27 cellular contexts compared by ENCODE assay signal in genomic region chr1:13779930-13780329, GRCh38.
DNase-seq lines count a peak whose midpoint lies in the region; ATAC-seq and TF ChIP-seq lines count a peak whose summit lies in the region.
"Had no signal": no experiment of that assay in that cellular context is flagged by ENCODE, and none has a peak within 500 bp of the region (broad histone marks: within the 10 kb centered on the region; RNA-seq: fewer than 3 reads in every experiment).

No MANE protein-coding gene starts in this region.

- H3K9ac ChIP-seq in OCI-LY3 (ENCODE audit: low read length), result peak overlapping the region; percentile 69; the same call in 1 of the 2 replicates

- H3K4me1 ChIP-seq in OCI-LY3 (ENCODE audit: low read length), result peaks cover 61% of the 10 kb centered on the region

- peaks cover 15 to 54% (median 23%) of the 10 kb centered on the region in 3 donors for H3K36me3 Mint-ChIP-seq in immature natural killer cell
- H3K36me3 Mint-ChIP-seq: stimulated activated effector memory CD8-positive, alpha-beta T cell treated with anti-CD3 and anti-CD28 coated beads, Interleukin-12 subunit alpha, Interleukin-12 subunit beta, amount 100 ng/mL, for 72 hours had no signal

- peaks cover 72% of the 10 kb centered on the region for H3K36me3 ChIP-seq in OCI-LY3 (replicated peaks; ENCODE audit: low read depth, low read length)

- no peak for ATAC-seq in GM18867 (IDR thresholded peaks at IDR 0.05; ENCODE audit: unreplicated experiment)
- ATAC-seq: esophagus mucosa; gastroesophageal sphincter; K562; left cardiac atrium; psoas muscle; stimulated activated effector memory CD8-positive, alpha-beta T cell treated with anti-CD3 and anti-CD28 coated beads, Interleukin-12 subunit alpha, Interleukin-12 subunit beta, amount 100 ng/mL, for 72 hours had no signal

- DNase-seq in AG08396 (ENCODE audit: low spot score) (peak; percentile 39), EH (ENCODE audit: low read depth) (peak; percentile 86), fibroblast of the aortic adventitia (ENCODE audit: low read depth) (peak; percentile 61), NCI-H2081 (lab: John Stamatoyannopoulos, UW) (no peak), mucosa of gallbladder (ENCODE audit: low spot score) (no peak), immature natural killer cell (no peak)
- DNase-seq: activated CD4-positive, alpha-beta T cell treated with anti-CD3 and anti-CD28 coated beads, Interleukin-2, amount 50 U/mL, for 48 hours; activated CD4-positive, CD25-positive, alpha-beta regulatory T cell; activated gamma-delta T cell treated with Interleukin-2 at 50 U/mL for 16 hours; CD4-positive, CD25-positive, alpha-beta regulatory T cell; central memory CD4-positive, alpha-beta T cell; endodermal cell; left cardiac atrium; MM.1S; NCI-H1417; NCI-H524 treated with DMSO at 0.1 percent for 48 hours; psoas muscle; SIG-M5; sigmoid colon; stimulated activated CD4-positive, alpha-beta T cell treated with anti-CD3 and anti-CD28 coated beads, Interleukin-4, amount 100 ng/mL, for 24 hours had no signal

- H3K27me3 Mint-ChIP-seq in immature natural killer cell (ENCODE audit: low read depth in 3 of 3), result peaks cover 0 to 15% (median 4%) of the 10 kb centered on the region in 3 donors
- H3K27me3 Mint-ChIP-seq: CD4-positive, CD25-positive, alpha-beta regulatory T cell had no signal

- H2AFZ ChIP-seq in OCI-LY3 (ENCODE audit: low read depth, low read length), result no peak overlapping the region
- H2AFZ ChIP-seq: hepatocyte had no signal

- H3K79me2 ChIP-seq in OCI-LY3 (ENCODE audit: low read length), result peaks cover 91% of the 10 kb centered on the region

- TF ChIP-seq CTCF in OCI-LY3 (IDR thresholded peaks at IDR 0.05; ENCODE audit: low read depth, low read length) (no peak), fibroblast of the aortic adventitia (IDR thresholded peaks at IDR 0.05; ENCODE audit: insufficient read depth, low read length) (no peak)

- peaks cover 39% of the 10 kb centered on the region for H4K20me1 ChIP-seq in OCI-LY3 (ENCODE audit: insufficient read depth, low read length)

- peak overlapping the region in 2 of 6 donors; percentile 25 to 29 for H3K27ac Mint-ChIP-seq in immature natural killer cell
- H3K27ac Mint-ChIP-seq: endodermal cell had no signal

- H3K4me2 ChIP-seq in OCI-LY3 (ENCODE audit: low read length), result peak overlapping the region; percentile 81
- H3K4me2 ChIP-seq: hepatocyte had no signal

- H3K4me1 Mint-ChIP-seq in immature natural killer cell, result peaks cover 0 to 28% of the 10 kb centered on the region in 2 donors

- H3K27me3 ChIP-seq in OCI-LY3 (ENCODE audit: low read depth, low read length), result no peaks in the 10 kb centered on the region
- H3K27me3 ChIP-seq: gastroesophageal sphincter, hepatocyte, sigmoid colon had no signal

- H3K4me3 ChIP-seq in OCI-LY3 (ENCODE audit: low read length), result peak overlapping the region; percentile 57
- H3K4me3 ChIP-seq in fibroblast of the aortic adventitia (ENCODE audit: low read depth, low read length), result no peak overlapping the region
- H3K4me3 ChIP-seq: gastroesophageal sphincter, hepatocyte, K562, psoas muscle, sigmoid colon had no signal

- H3K27ac ChIP-seq in OCI-LY3 (ENCODE audit: low read length), result peak overlapping the region; percentile 99
- H3K27ac ChIP-seq: gastroesophageal sphincter, hepatocyte, psoas muscle, sigmoid colon had no signal

- no peak overlapping the region for H3K4me3 Mint-ChIP-seq in immature natural killer cell
- H3K4me3 Mint-ChIP-seq: CD4-positive, CD25-positive, alpha-beta regulatory T cell; endodermal cell; stimulated activated effector memory CD8-positive, alpha-beta T cell treated with anti-CD3 and anti-CD28 coated beads, Interleukin-12 subunit alpha, Interleukin-12 subunit beta, amount 100 ng/mL, for 72 hours had no signal

- no peaks in the 10 kb centered on the region for H3K9me3 Mint-ChIP-seq in immature natural killer cell
- H3K9me3 Mint-ChIP-seq: CD4-positive, CD25-positive, alpha-beta regulatory T cell; endodermal cell; stimulated activated effector memory CD8-positive, alpha-beta T cell treated with anti-CD3 and anti-CD28 coated beads, Interleukin-12 subunit alpha, Interleukin-12 subunit beta, amount 100 ng/mL, for 72 hours had no signal

- H3K9me3 ChIP-seq in OCI-LY3 (ENCODE audit: insufficient read depth, low read length), result no peaks in the 10 kb centered on the region
- H3K9me3 ChIP-seq: gastroesophageal sphincter, psoas muscle, sigmoid colon had no signal

Comparison
In these comparisons a context has a peak if more than half of its experiments do, and no peak if none do; other contexts are left out.
1. DNase-seq: peak in AG08396 (single experiment), EH (single experiment) and fibroblast of the aortic adventitia (single experiment); none in NCI-H2081 (0 of 2), mucosa of gallbladder (single experiment) and immature natural killer cell (0 of 3).